ENCODE assay signal across 8 cellular contexts in the genomic region with DNA sequence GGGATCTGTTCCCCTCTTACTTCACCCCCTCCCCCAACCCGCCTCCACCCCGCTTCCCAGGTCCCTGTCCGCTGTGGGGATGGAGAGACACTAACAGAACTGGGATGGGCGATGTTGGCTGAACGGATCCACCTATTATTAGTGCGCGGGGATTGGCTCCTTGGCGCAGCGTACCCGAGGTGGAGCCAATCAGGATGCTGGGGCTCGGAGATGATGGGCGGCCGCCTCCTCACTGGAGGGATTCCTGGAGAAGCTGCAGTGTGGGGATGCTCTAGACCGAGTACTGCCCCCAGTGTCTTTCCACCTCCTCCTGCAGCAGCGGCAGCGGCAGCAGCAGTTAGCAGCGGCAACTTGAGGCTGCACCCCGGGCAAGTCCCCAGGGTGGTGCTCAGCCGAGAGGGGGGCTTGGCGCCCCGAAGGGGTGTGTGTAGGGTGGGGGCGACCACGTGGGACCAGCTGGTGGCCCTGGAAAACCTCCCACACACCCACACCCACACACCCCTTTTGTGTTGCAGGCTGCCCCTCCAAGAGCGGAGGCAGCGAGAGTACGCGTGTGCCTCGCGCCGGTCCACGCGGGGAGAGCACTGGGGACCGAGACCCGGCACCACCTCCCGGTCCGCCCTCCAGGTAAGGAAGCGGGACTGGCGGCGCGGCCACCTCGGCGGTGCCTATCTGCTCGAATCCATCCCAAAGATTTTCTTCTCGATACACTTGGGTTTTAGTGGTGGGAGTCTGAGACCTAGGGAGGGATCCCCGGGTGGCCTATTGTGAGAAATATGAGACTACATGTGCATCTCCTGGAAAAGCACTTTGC. TPM values are rescaled to one million over a fixed set of nuclear protein-coding genes. Genes with fewer than 3 reads are reported as not detected.
DNase-seq lines count a peak whose midpoint lies in the region; ATAC-seq, FAIRE-seq and TF ChIP-seq lines count a peak whose summit lies in the region.

Gene SYT1 (plus strand): TSS at position 292 of the 814 bp plus-strand sequence.

- TF ChIP-seq CTCF in D721Med (IDR thresholded peaks at IDR 0.05; ENCODE audit: insufficient read depth, missing control alignments): no peak
- TF ChIP-seq CTCF in astrocyte of the cerebellum (IDR thresholded peaks at IDR 0.05; ENCODE audit: low read depth, low read length, missing control alignments): no peak
- no peak for TF ChIP-seq CTCF in hepatocyte (IDR thresholded peaks at IDR 0.05; ENCODE audit: poor library complexity)
- no peak for TF ChIP-seq CTCF in CD8-positive, alpha-beta T cell (IDR thresholded peaks at IDR 0.05)

- in situ Hi-C loops in astrocyte of the cerebellum (cut with HindIII; ENCODE audit: low sequenced_read_pairs): no loop called here

- intact Hi-C loops in CD8-positive, alpha-beta T cell (cut with DNase I, micrococcal nuclease): no loop called here

- H2AFZ ChIP-seq in hepatocyte: peak within 1 kb of the TSS; percentile 90

- FAIRE-seq in D721Med (lab: Jason Lieb, UNC): no peak

- ATAC-seq in CD8-positive, alpha-beta T cell: no peak

- peaks cover 12% of the 10 kb centered on the region for H3K27me3 Mint-ChIP-seq in CD8-positive, alpha-beta T cell (ENCODE audit: low read depth)

- H3K27ac Mint-ChIP-seq in CD8-positive, alpha-beta T cell: no peak within 1 kb of the TSS

- CTCF ChIA-PET in CD8-positive, alpha-beta T cell (lab: Charles Lee): no interaction called here

- no peaks in the 10 kb centered on the region for H4K20me1 ChIP-seq in hepatocyte (ENCODE audit: insufficient read depth, poor library complexity, severe bottlenecking)

- H3K4me3 ChIP-seq in astrocyte of the cerebellum (ENCODE audit: low read depth, low read length) (peak within 1 kb of the TSS; percentile 92), hepatocyte (peak within 1 kb of the TSS; percentile 63)
- H3K4me3 ChIP-seq in CD8-positive, alpha-beta T cell (ENCODE audit: low read depth, low read length): no peak within 1 kb of the TSS

- POLR2A ChIA-PET in CD8-positive, alpha-beta T cell (lab: Charles Lee): no interaction called here

- H3K9me3 ChIP-seq in hepatocyte (ENCODE audit: low read depth): no peaks in the 10 kb centered on the region
- no peaks in the 10 kb centered on the region for H3K9me3 ChIP-seq in CD8-positive, alpha-beta T cell (ENCODE audit: low read length)

- no peaks in the 10 kb centered on the region for H3K4me1 Mint-ChIP-seq in CD8-positive, alpha-beta T cell (ENCODE audit: low read depth)

- H3K79me2 ChIP-seq in hepatocyte: no peaks in the 10 kb centered on the region

- DNase-seq in D721Med (ENCODE audit: insufficient read length, low spot score) (peak; percentile 62), H4 (ENCODE audit: low spot score) (peak; percentile 85), NCI-H1930 (lab: John Stamatoyannopoulos, UW) (peak; percentile 86 to 93), astrocyte of the cerebellum (ENCODE audit: low read depth) (peak; percentile 76), hepatocyte (ENCODE audit: low spot score) (peak; percentile 72), renal cortical epithelial cell (ENCODE audit: low read depth) (peak; percentile 12)
- DNase-seq in activated naive CD4-positive, alpha-beta T cell treated with Interleukin-2 at 50 U/mL for 16 hours: no peak
- no peak for DNase-seq in CD8-positive, alpha-beta T cell

- peaks cover 46% of the 10 kb centered on the region for H3K27me3 ChIP-seq in hepatocyte
- no peaks in the 10 kb centered on the region for H3K27me3 ChIP-seq in CD8-positive, alpha-beta T cell (ENCODE audit: insufficient read depth, low read length)

- no peaks in the 10 kb centered on the region for H3K9me2 ChIP-seq in hepatocyte (replicated peaks; ENCODE audit: insufficient read depth)

- H3K36me3 ChIP-seq in hepatocyte (replicated peaks; ENCODE audit: insufficient read depth, low read depth): no peaks in the 10 kb centered on the region
- H3K36me3 ChIP-seq in CD8-positive, alpha-beta T cell (ENCODE audit: insufficient read depth, low read length): no peaks in the 10 kb centered on the region

- H3K36me3 Mint-ChIP-seq in CD8-positive, alpha-beta T cell: no peaks in the 10 kb centered on the region

- peaks cover 5% of the 10 kb centered on the region for H3K4me1 ChIP-seq in hepatocyte (ENCODE audit: insufficient read depth)
- no peaks in the 10 kb centered on the region for H3K4me1 ChIP-seq in CD8-positive, alpha-beta T cell (ENCODE audit: insufficient read depth, low read length)

- no peak within 1 kb of the TSS for H3K4me3 Mint-ChIP-seq in CD8-positive, alpha-beta T cell

- WGBS in hepatocyte (ENCODE audit: low lambda C conversion rate, missing lambda C conversion rate): 2% methylated on average over 42 of the region's 45 CpGs

- H3K4me2 ChIP-seq in hepatocyte: peak within 1 kb of the TSS; percentile 94

- peak within 1 kb of the TSS; percentile 24 for H3K27ac ChIP-seq in hepatocyte
- H3K27ac ChIP-seq in CD8-positive, alpha-beta T cell (ENCODE audit: low read depth, low read length): no peak within 1 kb of the TSS

- no peaks in the 10 kb centered on the region for H3K9me3 Mint-ChIP-seq in CD8-positive, alpha-beta T cell

RNA-seq across cellular contexts. Expression of gene SYT1, which starts in this region (rescaled TPM):
- total RNA-seq in H4 (2014; rRNA removed; shearing (Covaris generic)): 5.5 and 5.9 TPM in 2 replicates
- total RNA-seq in hepatocyte: 1.8 and 2.5 TPM in 2 replicates
- 1.3 and 1.4 TPM in 2 replicates for polyA plus RNA-seq in hepatocyte
- 1.0 and 1.1 TPM in 2 replicates for total RNA-seq in renal cortical epithelial cell
- not detected for total RNA-seq in CD8-positive, alpha-beta T cell

Comparison
In these comparisons a context has a peak if more than half of its experiments do, and no peak if none do; other contexts are left out.
1. DNase-seq: peak in D721Med (single experiment), H4 (single experiment), NCI-H1930 (2 of 2), astrocyte of the cerebellum (single experiment), hepatocyte (single experiment) and renal cortical epithelial cell (single experiment); none in activated naive CD4-positive, alpha-beta T cell treated with Interleukin-2 at 50 U/mL for 16 hours (single experiment) and CD8-positive, alpha-beta T cell (0 of 7).